8 cellular contexts compared by ENCODE assay signal in the genomic region with DNA sequence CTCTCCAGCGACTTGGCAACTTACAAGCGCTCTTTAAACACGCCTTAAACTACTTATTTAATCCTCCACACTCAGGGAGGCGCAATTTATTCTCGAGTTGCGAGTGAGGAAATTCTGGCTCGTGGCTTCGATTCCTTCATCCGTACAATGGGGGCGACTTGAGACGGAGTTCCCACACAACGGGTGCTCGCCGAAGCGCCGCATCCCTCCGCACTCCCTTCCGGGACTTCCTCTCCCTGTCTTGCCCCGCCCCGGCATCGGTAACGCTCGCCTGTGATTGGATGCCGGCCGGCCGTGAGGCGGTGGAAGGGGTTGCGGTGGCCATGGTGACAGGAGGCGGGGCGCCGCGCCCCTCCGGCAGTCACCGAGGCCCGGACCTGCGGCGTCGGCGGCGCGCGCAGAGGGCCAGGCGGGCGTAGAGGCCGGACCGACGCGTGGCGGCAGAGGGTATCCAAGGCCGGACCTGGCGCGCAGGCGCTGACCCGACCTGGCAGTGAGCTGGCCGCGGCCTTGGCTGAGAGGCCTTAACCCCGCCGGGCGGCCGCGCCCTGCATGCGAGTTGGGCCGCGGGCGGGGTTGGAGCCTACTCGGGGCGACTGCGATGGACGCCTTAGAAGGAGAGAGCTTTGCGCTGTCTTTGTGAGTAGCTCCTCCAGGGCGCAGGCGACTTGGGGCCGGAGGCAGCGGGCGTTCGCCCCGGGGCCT. TPM values are rescaled to one million over a fixed set of nuclear protein-coding genes. Genes with fewer than 3 reads are reported as not detected.
DNase-seq lines count a peak whose midpoint lies in the region; TF ChIP-seq lines count a peak whose summit lies in the region.

A gene (plus strand): TSS at position 493 of the 705 bp plus-strand sequence. CDS start 109 bp downstream, at position 602.

- H3K9me3 ChIP-seq in H9 (ENCODE audit: control insufficient read depth, low read depth, low read length) = no peaks in the 10 kb centered on the region
- no peaks in the 10 kb centered on the region for H3K9me3 ChIP-seq in MM.1S (replicated peaks; ENCODE audit: insufficient read depth, low read length)
- no peaks in the 10 kb centered on the region for H3K9me3 ChIP-seq in stomach smooth muscle (ENCODE audit: control insufficient read depth in 2 of 2, low read length in 2 of 2)

- no peak within 1 kb of the TSS for H3K56ac ChIP-seq in H9 (ENCODE audit: insufficient read length, low read depth, low read length)

- in situ Hi-C loops in G401 (cut with HindIII; ENCODE audit: low sequenced_read_pairs) = no loop called here

- H2BK15ac ChIP-seq in H9 (ENCODE audit: low read depth, low read length) = no peak within 1 kb of the TSS

- H3K27ac ChIP-seq in H9 (ENCODE audit: insufficient read length, low read depth, low read length) (no peak within 1 kb of the TSS), MM.1S (ENCODE audit: low read length) (peak within 1 kb of the TSS; percentile 85), stomach smooth muscle (ENCODE audit: low read length) (peak within 1 kb of the TSS; percentile 77)

- H2BK120ac ChIP-seq in H9 (ENCODE audit: low read depth, low read length, poor library complexity, severe bottlenecking) = no peak within 1 kb of the TSS

- peak within 1 kb of the TSS; percentile 79 to 91 for H3K4me3 Mint-ChIP-seq in H9
- H3K4me3 Mint-ChIP-seq in neural crest cell = peak within 1 kb of the TSS; percentile 95

- peaks cover 16% of the 10 kb centered on the region for H3F3A ChIP-seq in MM.1S (ENCODE audit: insufficient read depth, low read length)

- H3K27me3 ChIP-seq in H9 (ENCODE audit: insufficient read depth, low read length) (no peaks in the 10 kb centered on the region), MM.1S (replicated peaks; ENCODE audit: insufficient read depth, low read length) (no peaks in the 10 kb centered on the region), stomach smooth muscle (ENCODE audit: control insufficient read depth in 1 of 2, insufficient read depth in 2 of 2, low read length in 2 of 2) (no peaks in the 10 kb centered on the region)

- H3K14ac ChIP-seq in H9 (ENCODE audit: insufficient read depth, low read length) = peak within 1 kb of the TSS; percentile 77; the same call in 1 of the 2 replicates

- no peak within 1 kb of the TSS for H3K4ac ChIP-seq in H9 (ENCODE audit: low read depth, low read length)

- no peak within 1 kb of the TSS for H2BK20ac ChIP-seq in H9 (ENCODE audit: low read depth, low read length, poor library complexity, severe bottlenecking)

- no peak within 1 kb of the TSS for H2BK5ac ChIP-seq in H9 (ENCODE audit: insufficient read length, low read length)

- DNase-seq in G401 (ENCODE audit: low spot score) = peak; percentile 98
- DNase-seq in H9 = peak; percentile 99
- peak; percentile 97 for DNase-seq in MM.1S
- DNase-seq in SIG-M5 (lab: John Stamatoyannopoulos, UW) = peak; percentile 45
- DNase-seq in activated gamma-delta T cell treated with Interleukin-2 at 50 U/mL for 16 hours = peak; percentile 96
- peak; percentile 98 for DNase-seq in fibroblast of villous mesenchyme (ENCODE audit: low read depth)
- DNase-seq in neural crest cell (ENCODE audit: low read depth, low spot score) = peak; percentile 95

- H3K4me1 Mint-ChIP-seq in H9 (peaks cover 10 to 15% of the 10 kb centered on the region in 2 experiments), neural crest cell (peaks cover 16% of the 10 kb centered on the region)

- H3K23me2 ChIP-seq in H9 (ENCODE audit: insufficient read length, low read depth, low read length, poor library complexity, severe bottlenecking) = peaks cover 4% of the 10 kb centered on the region

- no peak within 1 kb of the TSS for H3K18ac ChIP-seq in H9 (ENCODE audit: insufficient read length, low read depth, low read length)

- H3K4me1 ChIP-seq in H9 (ENCODE audit: insufficient read depth, low read length) (no peaks in the 10 kb centered on the region), MM.1S (ENCODE audit: low read length) (peaks cover 7% of the 10 kb centered on the region), stomach smooth muscle (ENCODE audit: control insufficient read depth, insufficient read depth, low read length) (peaks cover 9% of the 10 kb centered on the region)

- H3K36me3 ChIP-seq in MM.1S (replicated peaks; ENCODE audit: insufficient read depth, low read length) (no peaks in the 10 kb centered on the region), stomach smooth muscle (ENCODE audit: control insufficient read depth in 2 of 2, insufficient read depth in 2 of 2, low read length in 2 of 2) (peaks cover 14% of the 10 kb centered on the region in 2 donors)

- no peak within 1 kb of the TSS for H3K23ac ChIP-seq in H9 (ENCODE audit: insufficient read length, low read depth, low read length)

- H3K79me2 ChIP-seq in H9 (ENCODE audit: insufficient read depth, low read length) = no peaks in the 10 kb centered on the region
- peaks cover 8% of the 10 kb centered on the region for H3K79me2 ChIP-seq in MM.1S (ENCODE audit: low read length)

- peak within 1 kb of the TSS; percentile 72 for H3K4me3 ChIP-seq in MM.1S (ENCODE audit: low read length)
- peak within 1 kb of the TSS; percentile 79 for H3K4me3 ChIP-seq in fibroblast of villous mesenchyme (ENCODE audit: low read depth, low read length)
- H3K4me3 ChIP-seq in stomach smooth muscle (ENCODE audit: low read length in 2 of 2) = peak within 1 kb of the TSS; percentile 75 to 82

- H3K79me1 ChIP-seq in H9 (ENCODE audit: insufficient read depth, low read depth, low read length, poor library complexity, severe bottlenecking) = no peaks in the 10 kb centered on the region

- WGBS in H9 (ENCODE audit: extremely low coverage, insufficient read length, low lambda C conversion rate) = no CpG with 5 or more reads among the region's 77 CpGs

- H4K20me1 ChIP-seq in H9 (ENCODE audit: control insufficient read depth, insufficient read depth, insufficient read length) (no peaks in the 10 kb centered on the region), MM.1S (ENCODE audit: insufficient read depth, low read length) (no peaks in the 10 kb centered on the region)

- H3K36me3 Mint-ChIP-seq in H9 (ENCODE audit: insufficient read depth in 1 of 3, low read depth in 3 of 3) = peaks cover 0 to 2% (median 0%) of the 10 kb centered on the region in 3 experiments; a peak in 2 of 7 replicates
- H3K36me3 Mint-ChIP-seq in neural crest cell (ENCODE audit: low read depth) = peaks cover 13% of the 10 kb centered on the region

- no peak within 1 kb of the TSS for H4K91ac ChIP-seq in H9 (ENCODE audit: insufficient read length, low read depth, low read length)

- no peaks in the 10 kb centered on the region for H3K9me2 ChIP-seq in MM.1S (replicated peaks; ENCODE audit: insufficient read depth, low read length)

- H4K8ac ChIP-seq in H9 (replicated peaks; ENCODE audit: insufficient read length, low read depth, low read length) = no peak within 1 kb of the TSS

- H2AK5ac ChIP-seq in H9 (ENCODE audit: insufficient read length, low read length) = no peak within 1 kb of the TSS

- H3T11ph ChIP-seq in H9 (ENCODE audit: low read length) = no peak within 1 kb of the TSS

- H4K5ac ChIP-seq in H9 (ENCODE audit: insufficient read length, low read depth, low read length) = no peak within 1 kb of the TSS

- peak within 1 kb of the TSS; percentile 78 for H3K4me2 ChIP-seq in H9 (ENCODE audit: insufficient read depth, insufficient read length, low read length)
- peak within 1 kb of the TSS; percentile 76 for H3K4me2 ChIP-seq in MM.1S (ENCODE audit: low read depth, low read length)

- H2AFZ ChIP-seq in H9 (ENCODE audit: low read length) = peak within 1 kb of the TSS; percentile 63
- peak within 1 kb of the TSS; percentile 79 for H2AFZ ChIP-seq in MM.1S (ENCODE audit: low read length)

- no peaks in the 10 kb centered on the region for H3K9me3 Mint-ChIP-seq in H9
- H3K9me3 Mint-ChIP-seq in neural crest cell = no peaks in the 10 kb centered on the region

- TF ChIP-seq CTCF in H9 (conservative IDR thresholded peaks at IDR 0.05) = no peak
- peak; percentile 16; the same call in 1 of the 2 replicates for TF ChIP-seq CTCF in MM.1S (IDR thresholded peaks at IDR 0.05; ENCODE audit: low read length)
- no peak for TF ChIP-seq CTCF in fibroblast of villous mesenchyme (IDR thresholded peaks at IDR 0.05; ENCODE audit: insufficient read depth, low read depth, low read length)
- peak; percentile 18 for TF ChIP-seq CTCF in neural crest cell (conservative IDR thresholded peaks at IDR 0.05)

- no peak within 1 kb of the TSS for H2BK12ac ChIP-seq in H9 (ENCODE audit: insufficient read length, low read depth, low read length)

- H3K9ac ChIP-seq in H9 (ENCODE audit: extremely low read depth, insufficient read length, low read length) = peak within 1 kb of the TSS; percentile 40
- H3K9ac ChIP-seq in MM.1S (ENCODE audit: low read length) = peak within 1 kb of the TSS; percentile 88
- H3K9ac ChIP-seq in stomach smooth muscle (ENCODE audit: low read length in 2 of 2) = peak within 1 kb of the TSS; percentile 86

- H3K27ac Mint-ChIP-seq in H9 (peak within 1 kb of the TSS; percentile 21 to 96 (median 96); a peak in 6 of 7 replicates), neural crest cell (ENCODE audit: unreplicated experiment) (peak within 1 kb of the TSS; percentile 98)

- no peaks in the 10 kb centered on the region; the same call in 1 of the 2 replicates for H3K27me3 Mint-ChIP-seq in H9 (ENCODE audit: low read depth)
- H3K27me3 Mint-ChIP-seq in neural crest cell (ENCODE audit: low read depth) = no peaks in the 10 kb centered on the region

RNA-seq across cellular contexts. Expression of the gene that starts here (rescaled TPM):
- 79.4 and 98.0 TPM in 2 replicates for total RNA-seq in G401 (2014; rRNA removed; shearing (Covaris generic))
- 18.0 and 19.2 TPM in 2 replicates for total RNA-seq in H9 (2021)
- total RNA-seq in fibroblast of villous mesenchyme = 91.2 and 134 TPM in 2 replicates
- total RNA-seq in neural crest cell = 62.6 and 63.9 TPM in 2 replicates

Comparison
In these comparisons a context has a peak if more than half of its experiments do, and no peak if none do; other contexts are left out.
1. DNase-seq: peak in every context shown above with its lines; median percentile 99 in H9; 98 in G401; 98 in fibroblast of villous mesenchyme; 97 in MM.1S; 96 in activated gamma-delta T cell treated with Interleukin-2 at 50 U/mL for 16 hours; 95 in neural crest cell; 45 in SIG-M5.
2. CTCF ChIP-seq: peak in MM.1S (single experiment) and neural crest cell (single experiment); none in H9 (single experiment) and fibroblast of villous mesenchyme (single experiment).
3. Peak in every context shown above with its lines, with median percentiles within 50 percentile points of each other: H3K9ac ChIP-seq and H3K4me3 ChIP-seq.